ENCODE assay signal across 9 cellular contexts in the genomic region with DNA sequence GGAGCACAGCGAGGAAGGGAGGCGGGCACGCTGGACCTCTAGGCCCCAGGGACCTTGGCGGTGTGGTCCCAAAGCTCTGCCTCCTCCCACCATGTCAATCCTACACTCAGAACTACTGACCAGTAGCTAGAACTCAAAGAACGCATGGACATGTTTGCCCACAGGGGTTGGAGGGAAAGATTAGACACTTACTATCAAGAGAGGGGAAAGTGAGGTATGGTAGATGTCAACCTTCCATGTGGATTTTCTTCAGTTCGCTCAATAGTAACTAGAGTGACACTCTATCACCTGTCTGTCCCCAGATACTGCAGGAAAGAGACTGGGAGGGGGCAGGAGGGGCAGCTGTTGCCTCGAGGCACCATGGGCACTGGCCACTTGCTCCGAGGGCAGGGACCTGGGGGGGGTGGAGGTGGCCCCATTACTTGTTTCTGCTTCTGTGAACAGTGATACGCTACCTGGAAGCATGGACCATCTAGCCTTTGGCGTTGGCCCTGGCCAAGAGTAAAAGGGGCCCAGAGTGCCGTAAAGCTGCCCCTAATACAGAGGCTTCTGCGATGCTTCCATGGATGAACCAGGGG. TPM values are rescaled to one million over a fixed set of nuclear protein-coding genes. Genes with fewer than 3 reads are reported as not detected.
A peak's percentile ranks its signal among the peaks of the same experiment; 100 is the strongest.
DNase-seq lines count a peak whose midpoint lies in the region; ATAC-seq and TF ChIP-seq lines count a peak whose summit lies in the region.
"Had no signal": no experiment of that assay in that cellular context is flagged by ENCODE, and none has a peak within 500 bp of the region (broad histone marks: within the 10 kb centered on the region; RNA-seq: fewer than 3 reads in every experiment).

No MANE protein-coding gene starts in this region.

- H3K4me2 ChIP-seq in PC-9 = peak overlapping the region; percentile 96
- H3K4me2 ChIP-seq in parathyroid adenoma (ENCODE audit: low read length) = peak overlapping the region; percentile 64

- no peak for TF ChIP-seq CTCF in Calu3 (IDR thresholded peaks at IDR 0.05; ENCODE audit: unreplicated experiment)
- no peak for TF ChIP-seq CTCF in PC-9 (conservative IDR thresholded peaks at IDR 0.05)
- TF ChIP-seq CTCF in epithelial cell of proximal tubule (conservative IDR thresholded peaks at IDR 0.05; ENCODE audit: low read depth, low read length) = no peak
- no peak for TF ChIP-seq CTCF in parathyroid adenoma (IDR thresholded peaks at IDR 0.05)

- H3K4me1 Mint-ChIP-seq in Calu3 (ENCODE audit: low read depth, unreplicated experiment) = peaks cover 50% of the 10 kb centered on the region

- peaks cover 35% of the 10 kb centered on the region for H3K4me1 ChIP-seq in PC-9 (replicated peaks; ENCODE audit: insufficient read depth)
- peaks cover 31% of the 10 kb centered on the region for H3K4me1 ChIP-seq in parathyroid adenoma

- H3K4me3 ChIP-seq in PC-9 = peak overlapping the region; percentile 75; the same call in 1 of the 2 replicates
- H3K4me3 ChIP-seq in epithelial cell of proximal tubule (ENCODE audit: low read depth, low read length) = peak overlapping the region; percentile 92
- peak overlapping the region; percentile 89 for H3K4me3 ChIP-seq in parathyroid adenoma (ENCODE audit: low read depth, low read length)

- no peaks in the 10 kb centered on the region for H3K27me3 Mint-ChIP-seq in Calu3 (ENCODE audit: unreplicated experiment)

- peaks cover 40% of the 10 kb centered on the region for H3F3A ChIP-seq in PC-9 (ENCODE audit: insufficient read depth, low read depth)

- H3K4me3 Mint-ChIP-seq in Calu3 (ENCODE audit: low read depth, unreplicated experiment) = peak overlapping the region; percentile 94

- H3K27ac Mint-ChIP-seq in Calu3 (ENCODE audit: unreplicated experiment) = peak overlapping the region; percentile 86

- H2AFZ ChIP-seq in PC-9 (no peak overlapping the region), parathyroid adenoma (no peak overlapping the region)

- intact Hi-C loops in Calu3 (cut with micrococcal nuclease; ENCODE audit: unreplicated experiment) (no loop called here), PC-9 (cut with micrococcal nuclease; ENCODE audit: unreplicated experiment) (loop anchor here (5.0 kb wide), 1 partner anchor 305 kb away; no protein-coding TSS in a partner anchor)

- peak overlapping the region; percentile 27 for H3K27ac ChIP-seq in PC-9
- peak overlapping the region; percentile 93 for H3K27ac ChIP-seq in parathyroid adenoma

- POLR2A ChIA-PET in PC-9 (lab: Charles Lee; ENCODE audit: unreplicated experiment) = no interaction called here

- no peaks in the 10 kb centered on the region for H3K9me3 Mint-ChIP-seq in Calu3 (ENCODE audit: low read depth, unreplicated experiment)

- no peak for DNase-seq in Calu3
- DNase-seq in PC-9 = no peak
- DNase-seq in epithelial cell of proximal tubule (ENCODE audit: low read depth) = no peak
- DNase-seq in SIG-M5 treated with dmso at 0.1 percent for 504 hours (lab: John Stamatoyannopoulos, UW; ENCODE audit: unreplicated experiment) = no peak
- no peak for DNase-seq in activated CD4-positive, alpha-beta T cell treated with anti-CD3 and anti-CD28 coated beads for 48 hours
- no peak for DNase-seq in EL

- no peaks in the 10 kb centered on the region for H3K9me2 ChIP-seq in PC-9 (ENCODE audit: insufficient read depth)

- H3K27me3 ChIP-seq in PC-9 (ENCODE audit: insufficient read depth, low read depth) = no peaks in the 10 kb centered on the region
- H3K27me3 ChIP-seq in parathyroid adenoma (ENCODE audit: control insufficient read depth, insufficient read depth, low read length) = no peaks in the 10 kb centered on the region

- H3K9ac ChIP-seq in parathyroid adenoma = no peak overlapping the region

- H3K9me3 ChIP-seq in PC-9 (ENCODE audit: insufficient read depth, low read depth) (no peaks in the 10 kb centered on the region), parathyroid adenoma (ENCODE audit: control insufficient read depth, low read length) (no peaks in the 10 kb centered on the region)

- peaks cover 53% of the 10 kb centered on the region for H4K20me1 ChIP-seq in PC-9 (ENCODE audit: insufficient read depth)

- CTCF ChIA-PET in Calu3 (lab: Charles Lee) = interaction anchor here (1.1 to 2.2 kb wide), 2 partner anchors 10 to 20 kb away, joined by 4 to 7 read pairs; a partner anchor contains a TSS
- CTCF ChIA-PET in PC-9 (lab: Charles Lee) = no interaction called here

- peaks cover 94% of the 10 kb centered on the region for H3K79me2 ChIP-seq in PC-9 (ENCODE audit: low read depth)
- peaks cover 76% of the 10 kb centered on the region for H3K79me2 ChIP-seq in parathyroid adenoma

- no peak for ATAC-seq in GM19395 (IDR thresholded peaks at IDR 0.05; ENCODE audit: unreplicated experiment)

- no TSS peak for BruUV-seq in Calu3 (replicated peaks; lab: Mats Ljungman, UMichigan)
- BruUV-seq in PC-9 (replicated peaks; lab: Mats Ljungman, UMichigan) = TSS peak; percentile 47

- H3K36me3 ChIP-seq in PC-9 (ENCODE audit: low read depth) = no peaks in the 10 kb centered on the region
- H3K36me3 ChIP-seq in parathyroid adenoma (ENCODE audit: control insufficient read depth, insufficient read depth, low read length) = no peaks in the 10 kb centered on the region

- H3K36me3 Mint-ChIP-seq in Calu3 (ENCODE audit: insufficient read depth, unreplicated experiment) = peaks cover 56% of the 10 kb centered on the region

RNA-seq across cellular contexts. Expression of a gene that starts 0.9 kb away (rescaled TPM):
- total RNA-seq in Calu3 (2022) (75.6 and 77.1 TPM in 2 replicates), PC-9 (2021) (56.4 and 61.4 TPM in 2 replicates), epithelial cell of proximal tubule (26.9 and 32.3 TPM in 2 replicates)

RNA-seq across cellular contexts. Expression of a gene that starts 10.7 kb away (rescaled TPM):
- 64.3 and 64.6 TPM in 2 replicates for total RNA-seq in Calu3 (2022)
- 45.7 and 49.7 TPM in 2 replicates for total RNA-seq in PC-9 (2021)
- 23.2 and 23.6 TPM in 2 replicates for total RNA-seq in epithelial cell of proximal tubule

RNA-seq across cellular contexts. Expression of a gene that starts 25.3 kb away (rescaled TPM):
- total RNA-seq in Calu3 (2022) = 12.0 and 18.8 TPM in 2 replicates
- 0.20 and 0.22 TPM in 2 replicates for total RNA-seq in PC-9 (2021)
- total RNA-seq in epithelial cell of proximal tubule = 17.4 and 19.5 TPM in 2 replicates
- total RNA-seq: SK-MEL-5 had no signal

Comparison
In these comparisons a context has a peak if more than half of its experiments do, and no peak if none do; other contexts are left out.
1. RNA of a gene that starts 25.3 kb away (total RNA-seq): 17.4 to 19.5 TPM in epithelial cell of proximal tubule and 12.0 to 18.8 TPM in Calu3; 0.20 to 0.22 TPM in PC-9; every median in the first group is over 10 times any median in the second.
2. Peak in every context shown above with its lines, with median percentiles within 50 percentile points of each other: H3K4me3 ChIP-seq.